ENCODE assay signal across 18 cellular contexts in the genomic region with DNA sequence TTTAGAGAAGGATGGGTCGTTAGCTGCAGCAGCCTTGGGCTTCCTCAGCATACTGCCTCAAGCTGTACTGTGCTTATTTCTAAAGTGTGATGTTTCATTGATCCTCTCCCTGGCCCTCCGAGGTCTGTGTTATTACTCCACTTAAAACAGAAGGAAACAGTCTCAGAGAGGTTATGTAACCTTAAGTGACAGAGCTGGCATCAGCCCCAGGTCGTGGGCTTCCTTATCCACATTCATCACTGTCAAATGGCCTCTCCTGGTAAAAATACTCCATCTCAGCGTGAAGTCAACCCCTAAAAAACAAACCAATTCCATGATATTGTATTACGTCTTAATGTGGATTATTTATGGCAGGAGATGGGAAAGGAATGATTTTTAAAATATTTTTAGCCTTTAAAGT.
DNase-seq lines count a peak whose midpoint lies in the region; ATAC-seq and TF ChIP-seq lines count a peak whose summit lies in the region.
"Had no signal": no experiment of that assay in that cellular context is flagged by ENCODE, and none has a peak within 500 bp of the region (broad histone marks: within the 10 kb centered on the region; RNA-seq: fewer than 3 reads in every experiment).

No MANE protein-coding gene starts in this region.

- H2BK5ac ChIP-seq in trophoblast cell (ENCODE audit: low read depth, low read length, poor library complexity) = no peak overlapping the region

- peaks cover 0 to 16% (median 0%) of the 10 kb centered on the region in 11 donors for H3K9me3 ChIP-seq in heart right ventricle
- H3K9me3 ChIP-seq in trophoblast cell (ENCODE audit: insufficient read depth, low read depth, low read length) = no peaks in the 10 kb centered on the region

- CTCF ChIA-PET in HEK293T (lab: Yijun Ruan, JAX) = no interaction called here
- CTCF ChIA-PET in activated CD8-positive, alpha-beta memory T cell treated with anti-CD3 and anti-CD28 coated beads, Interleukin-2, amount 10 ng/mL, durations not matched to agents 7 days and 5 days (lab: Charles Lee) = no interaction called here

- TF ChIP-seq CTCF in heart right ventricle (IDR thresholded peaks at IDR 0.05) = no peak

- peaks cover 3% of the 10 kb centered on the region for H3K27me3 Mint-ChIP-seq in activated CD8-positive, alpha-beta memory T cell treated with anti-CD3 and anti-CD28 coated beads, Interleukin-2, amount 10 ng/mL, durations not matched to agents 7 days and 5 days

- no peak overlapping the region for H2BK120ac ChIP-seq in trophoblast cell (ENCODE audit: insufficient read depth, low read length, poor library complexity)

- 11 to 17% methylated on average over 5 of the region's 5 CpGs for WGBS in heart right ventricle, 2 donors
- no CpG with 5 or more reads among the region's 5 CpGs for WGBS in trophoblast cell (ENCODE audit: extremely low coverage, insufficient coverage, insufficient read length)

- peak overlapping the region in 5 of 10 donors; percentile 12 to 44 (median 33) for H3K27ac ChIP-seq in heart right ventricle
- no peak overlapping the region for H3K27ac ChIP-seq in trophoblast cell (ENCODE audit: low read depth, low read length)
- H3K27ac ChIP-seq: brain microvascular endothelial cell, KMS-11 had no signal

- H2AFZ ChIP-seq in trophoblast cell (ENCODE audit: insufficient read depth, low read length, poor library complexity) = no peak overlapping the region
- H2AFZ ChIP-seq: GM23338 had no signal

- no peak overlapping the region for H3K4me3 Mint-ChIP-seq in activated CD8-positive, alpha-beta memory T cell treated with anti-CD3 and anti-CD28 coated beads, Interleukin-2, amount 10 ng/mL, durations not matched to agents 7 days and 5 days
- H3K4me3 Mint-ChIP-seq: activated T-cell treated with anti-CD3 and anti-CD28 coated beads, Interleukin-2, amount 50 U/mL, for 4 hours; GM23338 had no signal

- H3K36me3 Mint-ChIP-seq in activated CD8-positive, alpha-beta memory T cell treated with anti-CD3 and anti-CD28 coated beads, Interleukin-2, amount 10 ng/mL, durations not matched to agents 7 days and 5 days = peaks cover 1% of the 10 kb centered on the region

- ATAC-seq in heart right ventricle (peak in 7 of 8 donors; percentile 27 to 62 (median 35)), GM19328 (IDR thresholded peaks at IDR 0.05; ENCODE audit: unreplicated experiment) (no peak)
- ATAC-seq in activated CD8-positive, alpha-beta memory T cell treated with anti-CD3 and anti-CD28 coated beads, Interleukin-2, amount 10 ng/mL, durations not matched to agents 7 days and 5 days = no peak
- ATAC-seq: activated naive CD4-positive, alpha-beta T cell treated with anti-CD3 and anti-CD28 coated beads, Interleukin-2, amount 50 U/mL, for 72 hours; activated T-cell treated with anti-CD3 and anti-CD28 coated beads, Interleukin-2, amount 50 U/mL, for 4 hours had no signal

- H3K9ac ChIP-seq in trophoblast cell (ENCODE audit: low read length) = no peak overlapping the region
- H3K9ac ChIP-seq: KMS-11 had no signal

- no peaks in the 10 kb centered on the region for H3K79me2 ChIP-seq in trophoblast cell (ENCODE audit: control insufficient read depth, insufficient read depth, low read length, poor library complexity)

- no peak overlapping the region for H3K4me3 ChIP-seq in heart right ventricle
- H3K4me3 ChIP-seq in trophoblast cell (ENCODE audit: low read depth, low read length) = no peak overlapping the region
- H3K4me3 ChIP-seq: GM23338 had no signal

- intact Hi-C loops in heart right ventricle (cut with DNase I) = no loop called here

- H3K27ac Mint-ChIP-seq in activated CD8-positive, alpha-beta memory T cell treated with anti-CD3 and anti-CD28 coated beads, Interleukin-2, amount 10 ng/mL, durations not matched to agents 7 days and 5 days = no peak overlapping the region
- H3K27ac Mint-ChIP-seq: activated naive CD4-positive, alpha-beta T cell treated with anti-CD3 and anti-CD28 coated beads, Interleukin-2, amount 50 U/mL, for 72 hours; GM23338 had no signal

- H4K91ac ChIP-seq in trophoblast cell (ENCODE audit: low read depth, low read length) = no peak overlapping the region

- H3K4ac ChIP-seq in trophoblast cell (ENCODE audit: low read depth, low read length) = peak overlapping the region; percentile 3

- H3K4me2 ChIP-seq in trophoblast cell (ENCODE audit: low read length) = no peak overlapping the region
- H3K4me2 ChIP-seq: GM23338, KMS-11 had no signal

- peaks cover 3% of the 10 kb centered on the region for H3K4me1 Mint-ChIP-seq in activated CD8-positive, alpha-beta memory T cell treated with anti-CD3 and anti-CD28 coated beads, Interleukin-2, amount 10 ng/mL, durations not matched to agents 7 days and 5 days

- no peak overlapping the region for H4K8ac ChIP-seq in trophoblast cell (ENCODE audit: low read depth, low read length)

- no peaks in the 10 kb centered on the region for H3K36me3 ChIP-seq in heart right ventricle
- H3K36me3 ChIP-seq in trophoblast cell (ENCODE audit: control insufficient read depth in 1 of 2, insufficient read depth in 2 of 2, low read length in 2 of 2) = no peaks in the 10 kb centered on the region
- H3K36me3 ChIP-seq: brain microvascular endothelial cell had no signal

- no peak overlapping the region for H2AK5ac ChIP-seq in trophoblast cell (ENCODE audit: low read length)

- H3K14ac ChIP-seq in trophoblast cell (ENCODE audit: low read length) = no peak overlapping the region

- H3K18ac ChIP-seq in trophoblast cell (ENCODE audit: low read length) = no peak overlapping the region

- no peak for DNase-seq in HEK293T (ENCODE audit: extremely low spot score)
- peak; percentile 22 for DNase-seq in SKM-1 (lab: John Stamatoyannopoulos, UW; ENCODE audit: unreplicated experiment)
- DNase-seq in heart right ventricle = peak; percentile 21 to 23
- DNase-seq in trophoblast cell = no peak
- DNase-seq in activated CD8-positive, alpha-beta memory T cell treated with anti-CD3 and anti-CD28 coated beads, Interleukin-2, amount 10 ng/mL, durations not matched to agents 7 days and 5 days = no peak
- no peak for DNase-seq in OCI-M2 (lab: John Stamatoyannopoulos, UW; ENCODE audit: unreplicated experiment)
- DNase-seq in effector CD4-positive, alpha-beta T cell = no peak
- DNase-seq: activated T-cell treated with anti-CD3 and anti-CD28 coated beads, Interleukin-2, amount 50 U/mL, for 4 hours; brain microvascular endothelial cell; COR-L47; EL; hypothalamus; NCI-H1436; NCI-H510A had no signal

- no peak overlapping the region for H3K23ac ChIP-seq in trophoblast cell (ENCODE audit: low read length)

- H3K27me3 ChIP-seq in heart right ventricle (no peaks in the 10 kb centered on the region), trophoblast cell (ENCODE audit: insufficient read depth, low read length) (no peaks in the 10 kb centered on the region)
- H3K27me3 ChIP-seq: brain microvascular endothelial cell had no signal

- no peak overlapping the region for H2BK12ac ChIP-seq in trophoblast cell (ENCODE audit: low read length)

- H3K79me1 ChIP-seq in trophoblast cell (ENCODE audit: low read length) = no peaks in the 10 kb centered on the region

- POLR2A ChIA-PET in HEK293T (lab: Yijun Ruan, JAX) = no interaction called here

- H3K4me1 ChIP-seq in heart right ventricle (peaks cover 4 to 47% (median 30%) of the 10 kb centered on the region in 9 donors), trophoblast cell (ENCODE audit: control insufficient read depth in 1 of 2, insufficient read depth in 2 of 2, low read length in 2 of 2) (peaks cover 3 to 7% of the 10 kb centered on the region in 2 experiments)

- H4K12ac ChIP-seq in trophoblast cell (ENCODE audit: low read depth, low read length) = no peak overlapping the region

- H3K9me3 Mint-ChIP-seq in activated CD8-positive, alpha-beta memory T cell treated with anti-CD3 and anti-CD28 coated beads, Interleukin-2, amount 10 ng/mL, durations not matched to agents 7 days and 5 days (ENCODE audit: low read depth) = no peaks in the 10 kb centered on the region

TF ChIP-seq in HEK293T, 16 proteins besides CTCF, POLR2A, EP300 and RAD21:
- TF ChIP-seq TARDBP (IDR thresholded peaks at IDR 0.05) (no peak), PKNOX1 (IDR thresholded peaks at IDR 0.05) (peak; percentile 91), NFRKB (IDR thresholded peaks at IDR 0.05) (no peak)

Comparison
In these comparisons a context has a peak if more than half of its experiments do, and no peak if none do; other contexts are left out.
1. DNase-seq: peak in SKM-1 (single experiment) and heart right ventricle (2 of 2); none in HEK293T (single experiment), trophoblast cell (0 of 2), activated CD8-positive, alpha-beta memory T cell treated with anti-CD3 and anti-CD28 coated beads, Interleukin-2, amount 10 ng/mL, durations not matched to agents 7 days and 5 days (single experiment), OCI-M2 (single experiment) and effector CD4-positive, alpha-beta T cell (single experiment).
2. ATAC-seq: peak in heart right ventricle (7 of 8); none in GM19328 (single experiment) and activated CD8-positive, alpha-beta memory T cell treated with anti-CD3 and anti-CD28 coated beads, Interleukin-2, amount 10 ng/mL, durations not matched to agents 7 days and 5 days (single experiment).